In genomic region chr3:117853923-117854322, GRCh38 we compare ENCODE assay signal across 12 cellular contexts.
DNase-seq lines count a peak whose midpoint lies in the region; ATAC-seq and TF ChIP-seq lines count a peak whose summit lies in the region.
"Had no signal": no experiment of that assay in that cellular context is flagged by ENCODE, and none has a peak within 500 bp of the region (broad histone marks: within the 10 kb centered on the region; RNA-seq: fewer than 3 reads in every experiment).

No MANE protein-coding gene starts in this region.

- no peak overlapping the region for H3K4me3 ChIP-seq in MG63
- no peak overlapping the region for H3K4me3 ChIP-seq in testis
- no peak overlapping the region for H3K4me3 ChIP-seq in GM23338
- no peak overlapping the region for H3K4me3 ChIP-seq in aorta (ENCODE audit: low read length in 2 of 2)

- no peaks in the 10 kb centered on the region; the same call in 1 of the 3 replicates for H3K36me3 Mint-ChIP-seq in GM23338 (ENCODE audit: low read depth)

- no peaks in the 10 kb centered on the region for H3K27me3 Mint-ChIP-seq in GM23338 (ENCODE audit: insufficient read depth, low read depth, poor library complexity)

- H3K9me3 ChIP-seq in MG63 (no peaks in the 10 kb centered on the region), testis (no peaks in the 10 kb centered on the region), aorta (ENCODE audit: control insufficient read depth, low read length) (no peaks in the 10 kb centered on the region)

- H3K79me2 ChIP-seq in GM23338 (replicated peaks; ENCODE audit: insufficient read depth) = no peaks in the 10 kb centered on the region

- no peaks in the 10 kb centered on the region for H4K20me1 ChIP-seq in GM23338 (replicated peaks; ENCODE audit: insufficient read depth)

- TF ChIP-seq POLR2A in testis (IDR thresholded peaks at IDR 0.05) = no peak

- H3K36me3 ChIP-seq in MG63 (no peaks in the 10 kb centered on the region; the same call in 1 of the 2 replicates), testis (ENCODE audit: low read depth, missing control alignments) (no peaks in the 10 kb centered on the region), GM23338 (ENCODE audit: insufficient read depth) (no peaks in the 10 kb centered on the region), aorta (ENCODE audit: control insufficient read depth in 1 of 2, insufficient read depth in 2 of 2, low read length in 1 of 2) (no peaks in the 10 kb centered on the region)

- ATAC-seq in GM23338 = no peak
- no peak for ATAC-seq in aorta (ENCODE audit: low FRiP score)
- ATAC-seq: activated T-cell treated with anti-CD3 and anti-CD28 coated beads, Interleukin-2, amount 50 U/mL, for 72 hours had no signal

- TF ChIP-seq CTCF in testis (IDR thresholded peaks at IDR 0.05) = no peak
- TF ChIP-seq CTCF in GM23338 (conservative IDR thresholded peaks at IDR 0.05; ENCODE audit: low read depth in 2 of 2) = no peak

- no peak overlapping the region for H3K4me3 Mint-ChIP-seq in GM23338
- H3K4me3 Mint-ChIP-seq: activated T-cell treated with anti-CD3 and anti-CD28 coated beads, Interleukin-2, amount 50 U/mL, for 72 hours; nephron had no signal

- H3K4me1 Mint-ChIP-seq in GM23338 = no peaks in the 10 kb centered on the region
- H3K4me1 Mint-ChIP-seq: nephron had no signal

- H3K9me3 Mint-ChIP-seq in GM23338 = 0 out of 3 replicates have a peak, but pooled peaks cover 2% of the 10 kb centered on the region

- H3K27me3 ChIP-seq in MG63 (no peaks in the 10 kb centered on the region), testis (no peaks in the 10 kb centered on the region), GM23338 (ENCODE audit: insufficient read depth) (no peaks in the 10 kb centered on the region), aorta (ENCODE audit: control insufficient read depth in 1 of 2, insufficient read depth in 2 of 2, low read length in 1 of 2) (peaks cover 0 to 1% of the 10 kb centered on the region in 2 donors)

- H3K27ac Mint-ChIP-seq in GM23338 = no peak overlapping the region
- H3K27ac Mint-ChIP-seq: activated T-cell treated with anti-CD3 and anti-CD28 coated beads, Interleukin-2, amount 50 U/mL, for 72 hours; nephron had no signal

- 88 to 90% methylated on average over 3 of the region's 3 CpGs for whole genome bisulfite sequencing in testis, 2 donors
- 86 to 87% methylated on average over 3 of the region's 3 CpGs for WGBS in aorta, 2 donors

- no peak overlapping the region for H3K4me2 ChIP-seq in GM23338

- H3K4me1 ChIP-seq in testis = no peaks in the 10 kb centered on the region
- no peaks in the 10 kb centered on the region for H3K4me1 ChIP-seq in GM23338 (ENCODE audit: insufficient read depth)
- H3K4me1 ChIP-seq in aorta (ENCODE audit: control insufficient read depth in 1 of 2, insufficient read depth in 2 of 2, low read length in 2 of 2) = no peaks in the 10 kb centered on the region

- intact Hi-C loops in testis (cut with DNase I; ENCODE audit: low total_unique reads) (no loop called here), aorta (cut with DNase I) (no loop called here)

- H3F3A ChIP-seq in GM23338 (replicated peaks; ENCODE audit: low read depth) = no peaks in the 10 kb centered on the region

- H3K27ac ChIP-seq in testis (no peak overlapping the region), GM23338 (ENCODE audit: low read depth) (no peak overlapping the region), aorta (ENCODE audit: low read depth in 1 of 2, low read length in 2 of 2) (no peak overlapping the region)

- no peak overlapping the region for H2AFZ ChIP-seq in GM23338

- no peaks in the 10 kb centered on the region for H3K9me2 ChIP-seq in GM23338 (ENCODE audit: insufficient read depth)

- DNase-seq in COLO668 (lab: John Stamatoyannopoulos, UW; ENCODE audit: unreplicated experiment) (peak; percentile 11), MG63 (peak; percentile 12), T1000 (lab: John Stamatoyannopoulos, UW) (peak; percentile 5), iris pigment epithelial cell (ENCODE audit: low read depth) (peak; percentile 64), NAMALWA (ENCODE audit: low spot score) (no peak), testis (no peak), GM23338 (ENCODE audit: low spot score) (no peak), aorta (no peak)
- DNase-seq: activated T-cell treated with anti-CD3 and anti-CD28 coated beads, Interleukin-2, amount 50 U/mL, for 72 hours; cortex of kidney; stimulated activated naive CD4-positive, alpha-beta T cell had no signal

TF ChIP-seq in GM23338, 12 proteins besides CTCF, POLR2A, EP300 and RAD21 (continues in another document):
- TF ChIP-seq REST (IDR thresholded peaks at IDR 0.05; ENCODE audit: unreplicated experiment) (no peak), JUNB (IDR thresholded peaks at IDR 0.05; ENCODE audit: unreplicated experiment) (no peak), STAT1 (IDR thresholded peaks at IDR 0.05; ENCODE audit: unreplicated experiment) (no peak), ZNF114 (CRISPR knock-in tag; IDR thresholded peaks at IDR 0.05) (no peak), CREB1 (CRISPR knock-in tag; IDR thresholded peaks at IDR 0.05; ENCODE audit: low read depth) (no peak), ETS1 (IDR thresholded peaks at IDR 0.05) (no peak)

Comparison
In these comparisons a context has a peak if more than half of its experiments do, and no peak if none do; other contexts are left out.
1. DNase-seq: peak in COLO668 (single experiment), MG63 (single experiment), T1000 (single experiment) and iris pigment epithelial cell (single experiment); none in NAMALWA (single experiment), testis (single experiment), GM23338 (single experiment) and aorta (0 of 2).